Comparison of ENCODE assay signal across 9 cellular contexts in genomic region chr12:68587448-68587873, GRCh38. TPM values are rescaled to one million over a fixed set of nuclear protein-coding genes. Genes with fewer than 3 reads are reported as not detected.
DNase-seq lines count a peak whose midpoint lies in the region; ATAC-seq and TF ChIP-seq lines count a peak whose summit lies in the region.
"Had no signal": no experiment of that assay in that cellular context is flagged by ENCODE, and none has a peak within 500 bp of the region (broad histone marks: within the 10 kb centered on the region; RNA-seq: fewer than 3 reads in every experiment).

No MANE protein-coding gene starts in this region.

- H3K27me3 Mint-ChIP-seq in naive thymus-derived CD4-positive, alpha-beta T cell = no peaks in the 10 kb centered on the region

- intact Hi-C loops in naive thymus-derived CD4-positive, alpha-beta T cell (cut with micrococcal nuclease) = loop anchor here in 1 of 2 donors (1.0 kb wide), 1 partner anchor 9 kb away; no protein-coding TSS in a partner anchor
- intact Hi-C loops in body of pancreas (cut with DNase I) = no loop called here

- peak overlapping the region; percentile 10 to 70 (median 64) for H3K4me3 Mint-ChIP-seq in naive thymus-derived CD4-positive, alpha-beta T cell

- CTCF ChIA-PET in naive thymus-derived CD4-positive, alpha-beta T cell (lab: Charles Lee) = interaction anchor here (0.6 to 1.7 kb wide), 2 partner anchors 9 to 41 kb away, joined by 4 read pairs; no protein-coding TSS in a partner anchor

- in situ Hi-C loops in HAP-1 (cut with MboI; ENCODE audit: low sequenced_read_pairs) = no loop called here

- peaks cover 3 to 38% (median 13%) of the 10 kb centered on the region in 11 donors for H3K9me3 Mint-ChIP-seq in naive thymus-derived CD4-positive, alpha-beta T cell

- no peak for TF ChIP-seq CTCF in body of pancreas (IDR thresholded peaks at IDR 0.05)

- H3K9me3 ChIP-seq in naive thymus-derived CD4-positive, alpha-beta T cell (ENCODE audit: control insufficient read depth in 2 of 3, low read length in 3 of 3) = peaks cover 0 to 20% (median 7%) of the 10 kb centered on the region in 3 experiments
- H3K9me3 ChIP-seq in HAP-1 (no peaks in the 10 kb centered on the region), body of pancreas (no peaks in the 10 kb centered on the region)

- H3K36me3 Mint-ChIP-seq in naive thymus-derived CD4-positive, alpha-beta T cell = peaks cover 6 to 22% (median 14%) of the 10 kb centered on the region in 5 donors

- peak; percentile 80 for DNase-seq in SIG-M5 (lab: John Stamatoyannopoulos, UW)
- peak in 8 of 9 donors; percentile 39 to 66 (median 53) for DNase-seq in naive thymus-derived CD4-positive, alpha-beta T cell
- DNase-seq in HAP-1 (ENCODE audit: low spot score in 2 of 2) = no peak
- DNase-seq in left lobe of liver (ENCODE audit: low spot score) = no peak
- DNase-seq in body of pancreas = no peak
- DNase-seq in amygdala (lab: John Stamatoyannopoulos, UW) = no peak

- 80 to 81% methylated on average over 3 of the region's 3 CpGs for WGBS in body of pancreas, 2 donors

- TF ChIP-seq POLR2A in body of pancreas (IDR thresholded peaks at IDR 0.05) = no peak

- H3K27ac Mint-ChIP-seq in naive thymus-derived CD4-positive, alpha-beta T cell = peak overlapping the region; percentile 78 to 96 (median 88)

- no peaks in the 10 kb centered on the region for H3K27me3 ChIP-seq in naive thymus-derived CD4-positive, alpha-beta T cell (ENCODE audit: control insufficient read depth in 2 of 2, insufficient read depth in 2 of 2, low read length in 2 of 2)
- H3K27me3 ChIP-seq in HAP-1 (ENCODE audit: low read depth) = no peaks in the 10 kb centered on the region
- H3K27me3 ChIP-seq in body of pancreas = no peaks in the 10 kb centered on the region

- no peak overlapping the region for H3K27ac ChIP-seq in naive thymus-derived CD4-positive, alpha-beta T cell (ENCODE audit: low read depth, low read length)
- H3K27ac ChIP-seq in body of pancreas = no peak overlapping the region

- H3K4me1 Mint-ChIP-seq in naive thymus-derived CD4-positive, alpha-beta T cell = peaks cover 33 to 82% (median 60%) of the 10 kb centered on the region in 7 donors

- POLR2A ChIA-PET in naive thymus-derived CD4-positive, alpha-beta T cell (lab: Charles Lee) = interaction anchor here (0.6 to 5.2 kb wide), 13 partner anchors 9 to 105 kb away, joined by 3 to 37 read pairs (median 6); partner anchors contain the start of gene RAP1B

- H3K36me3 ChIP-seq in naive thymus-derived CD4-positive, alpha-beta T cell (ENCODE audit: control insufficient read depth in 2 of 3, insufficient read depth in 3 of 3, low read length in 3 of 3) = no peaks in the 10 kb centered on the region
- H3K36me3 ChIP-seq in HAP-1 (replicated peaks) = no peaks in the 10 kb centered on the region
- H3K36me3 ChIP-seq in body of pancreas (replicated peaks in 1 of 2; ENCODE audit: insufficient read depth in 1 of 2, low read depth in 2 of 2) = no peaks in the 10 kb centered on the region

- ATAC-seq in GM18502 (IDR thresholded peaks at IDR 0.05; ENCODE audit: poor library complexity, unreplicated experiment) = peak; percentile 89
- ATAC-seq in HG02623 (IDR thresholded peaks at IDR 0.05; ENCODE audit: unreplicated experiment) = peak; percentile 73
- ATAC-seq in naive thymus-derived CD4-positive, alpha-beta T cell = peak; percentile 72
- ATAC-seq in left lobe of liver = no peak
- ATAC-seq in body of pancreas = no peak
- ATAC-seq: HCT116 had no signal

- H3K4me1 ChIP-seq in naive thymus-derived CD4-positive, alpha-beta T cell (ENCODE audit: control insufficient read depth in 2 of 2, insufficient read depth in 2 of 2, low read length in 2 of 2) = peaks cover 26 to 37% of the 10 kb centered on the region in 2 donors
- H3K4me1 ChIP-seq in HAP-1 (no peaks in the 10 kb centered on the region), body of pancreas (peaks cover 5% of the 10 kb centered on the region)

- H3K4me3 ChIP-seq in naive thymus-derived CD4-positive, alpha-beta T cell (ENCODE audit: low read length) = no peak overlapping the region
- H3K4me3 ChIP-seq in HAP-1 = no peak overlapping the region
- H3K4me3 ChIP-seq in body of pancreas = no peak overlapping the region

RNA-seq across cellular contexts. Expression of gene RAP1B, which starts 23.2 kb away (rescaled TPM):
- 100 to 1,000 TPM; 202 to 287 (median 223) TPM for total RNA-seq in naive thymus-derived CD4-positive, alpha-beta T cell
- polyA plus RNA-seq in naive thymus-derived CD4-positive, alpha-beta T cell = 100 to 1,000 TPM; 482 to 596 TPM
- total RNA-seq in left lobe of liver = 48.1 TPM
- 10 to 100 TPM; 47.5 to 74.5 TPM for total RNA-seq in body of pancreas

Comparison
In these comparisons a context has a peak if more than half of its experiments do, and no peak if none do; other contexts are left out.
1. ATAC-seq: peak in GM18502 (single experiment), HG02623 (single experiment) and naive thymus-derived CD4-positive, alpha-beta T cell (single experiment); none in left lobe of liver (single experiment) and body of pancreas (single experiment).
2. DNase-seq: peak in SIG-M5 (single experiment) and naive thymus-derived CD4-positive, alpha-beta T cell (8 of 9); none in HAP-1 (0 of 2), left lobe of liver (single experiment), body of pancreas (0 of 4) and amygdala (0 of 56).